In genomic region chr15:20356444-20357138, GRCh38 we compare ENCODE assay signal across 8 cellular contexts.
DNase-seq lines count a peak whose midpoint lies in the region; ATAC-seq, FAIRE-seq and TF ChIP-seq lines count a peak whose summit lies in the region.

No MANE protein-coding gene starts in this region.

- H2BK5ac ChIP-seq in H1 (ENCODE audit: low read depth, low read length) = no peak overlapping the region

- H3K79me2 ChIP-seq in H1 (ENCODE audit: control insufficient read depth in 1 of 2, insufficient read depth in 2 of 2, low read length in 2 of 2) = no peaks in the 10 kb centered on the region

- H3K27me3 ChIP-seq in H1 (replicated peaks in 1 of 4; ENCODE audit: control insufficient read depth in 3 of 4, extremely low read depth in 1 of 4, insufficient read depth in 3 of 4, low read length in 3 of 4) = no peaks in the 10 kb centered on the region
- no peaks in the 10 kb centered on the region for H3K27me3 ChIP-seq in thyroid gland

- no peak overlapping the region for H3K27ac ChIP-seq in H1 (ENCODE audit: low read depth, low read length)
- no peak overlapping the region for H3K27ac ChIP-seq in thyroid gland

- H3K14ac ChIP-seq in H1 (ENCODE audit: insufficient read length) = no peak overlapping the region

- no peak overlapping the region for H3K23ac ChIP-seq in H1 (ENCODE audit: insufficient read length)

- no peak overlapping the region for H3K4me3 Mint-ChIP-seq in activated CD4-positive, alpha-beta T cell treated with anti-CD3 and anti-CD28 coated beads, Interleukin-2, amount 10 ng/mL, durations not matched to agents 7 days and 5 days
- H3K4me3 Mint-ChIP-seq in natural killer cell = peak overlapping the region; percentile 40

- WGBS in H1 (ENCODE audit: extremely low coverage in 1 of 2, insufficient coverage in 1 of 2, insufficient read length in 1 of 2, insufficient replicate concordance in 2 of 2, low coverage in 1 of 2, low lambda C conversion rate in 2 of 2, missing lambda C conversion rate in 1 of 2), 2 experiments = 71% methylated on average over 22 of the region's 27 CpGs; no CpG with 5 or more reads in 1 of the 2 experiments
- WGBS in thyroid gland, 2 donors = 74 to 75% methylated on average over 26 to 27 of the region's 27 CpGs

- peak; percentile 62 to 73 (median 64) for TF ChIP-seq CTCF in H1 (IDR thresholded peaks at IDR 0.05; ENCODE audit: control extremely low read depth in 1 of 3, insufficient read depth in 1 of 3, low read depth in 1 of 3, low read length in 3 of 3)
- peak; percentile 100 for TF ChIP-seq CTCF in natural killer cell (IDR thresholded peaks at IDR 0.05)
- peak; percentile 22 to 84 (median 48) for TF ChIP-seq CTCF in thyroid gland (IDR thresholded peaks at IDR 0.05)

- FAIRE-seq in GM18507 (lab: Jason Lieb, UNC) = peak; percentile 57
- no peak for FAIRE-seq in H1 (lab: Jason Lieb, UNC)

- H2AFZ ChIP-seq in H1 (ENCODE audit: low read length) = no peak overlapping the region

- no peak overlapping the region for H2AK5ac ChIP-seq in H1 (ENCODE audit: low read depth, low read length)

- no peak overlapping the region for H3K4me2 ChIP-seq in H1 (ENCODE audit: insufficient read depth in 1 of 2, low read depth in 2 of 2, low read length in 2 of 2)

- H3K36me3 ChIP-seq in H1 (ENCODE audit: control insufficient read depth in 2 of 4, insufficient read depth in 4 of 4, low read length in 3 of 4) (no peaks in the 10 kb centered on the region), thyroid gland (no peaks in the 10 kb centered on the region)

- intact Hi-C loops in natural killer cell (cut with micrococcal nuclease) (loop anchor here (1.0 to 5.0 kb wide), 3 partner anchors 9 to 1886 kb away; no protein-coding TSS in a partner anchor), thyroid gland (cut with DNase I) (no loop called here)

- no peak overlapping the region for H2BK15ac ChIP-seq in H1 (ENCODE audit: low read length)

- CTCF ChIA-PET in activated CD4-positive, alpha-beta T cell treated with anti-CD3 and anti-CD28 coated beads, Interleukin-2, amount 10 ng/mL, durations not matched to agents 7 days and 5 days (lab: Charles Lee) = interaction anchor here (0.8 to 1.1 kb wide), 5 partner anchors 11 to 1904 kb away, joined by 3 to 6 read pairs (median 4); no protein-coding TSS in a partner anchor
- CTCF ChIA-PET in H1 (lab: Charles Lee; ENCODE audit: partially characterized antibody) = interaction anchor here (1.0 kb wide), 1 partner anchor 16 kb away, joined by 3 read pairs; no protein-coding TSS in a partner anchor

- H2BK12ac ChIP-seq in H1 (ENCODE audit: low read depth, low read length) = no peak overlapping the region

- no peak overlapping the region for H4K91ac ChIP-seq in H1 (replicated peaks; ENCODE audit: insufficient read length, low read length)

- TF ChIP-seq POLR2A in H1 (IDR thresholded peaks at IDR 0.05; ENCODE audit: control extremely low read depth in 1 of 2, low read depth in 2 of 2, low read length in 2 of 2) (no peak), thyroid gland (IDR thresholded peaks at IDR 0.05) (no peak)

- no peak overlapping the region for H3K4ac ChIP-seq in H1 (replicated peaks; ENCODE audit: insufficient read length, low read depth, low read length)

- peaks cover 2% of the 10 kb centered on the region for H3K27me3 Mint-ChIP-seq in activated CD4-positive, alpha-beta T cell treated with anti-CD3 and anti-CD28 coated beads, Interleukin-2, amount 10 ng/mL, durations not matched to agents 7 days and 5 days
- H3K27me3 Mint-ChIP-seq in natural killer cell (ENCODE audit: low read depth in 2 of 2) = peaks cover 0 to 3% of the 10 kb centered on the region in 2 donors

- no peak overlapping the region for H2BK120ac ChIP-seq in H1 (replicated peaks; ENCODE audit: low read depth, low read length)

- ATAC-seq in HG03378 (IDR thresholded peaks at IDR 0.05; ENCODE audit: unreplicated experiment) = peak; percentile 52
- ATAC-seq in natural killer cell = peak; percentile 35 to 68 (median 54)

- no peak overlapping the region for H4K8ac ChIP-seq in H1 (ENCODE audit: extremely low read depth, insufficient read depth, low read length)

- no peak overlapping the region for H4K5ac ChIP-seq in H1 (ENCODE audit: insufficient read length, low read depth, low read length)

- POLR2A ChIA-PET in activated CD4-positive, alpha-beta T cell treated with anti-CD3 and anti-CD28 coated beads, Interleukin-2, amount 10 ng/mL, durations not matched to agents 7 days and 5 days (lab: Charles Lee) = interaction anchor here (0.8 to 1.3 kb wide), 2 partner anchors 1865 to 1867 kb away, joined by 3 to 4 read pairs; no protein-coding TSS in a partner anchor
- POLR2A ChIA-PET in H1 (lab: Charles Lee; ENCODE audit: partially characterized antibody) = no interaction called here

- DNase-seq in GM18507 (ENCODE audit: extremely low spot score, insufficient read length, low read depth) (peak; percentile 57), H1 (ENCODE audit: low read depth in 1 of 2, low spot score in 2 of 2) (peak in 1 of 2 experiments; percentile 90), natural killer cell (peak; percentile 94), thyroid gland (peak in 1 of 2 donors; percentile 43), NCI-H510A treated with DMSO at 0.1 percent for 48 hours (lab: John Stamatoyannopoulos, UW) (no peak)
- peak; percentile 94 for DNase-seq in activated CD4-positive, alpha-beta T cell treated with anti-CD3 and anti-CD28 coated beads, Interleukin-2, amount 10 ng/mL, durations not matched to agents 7 days and 5 days
- DNase-seq in stimulated activated naive CD4-positive, alpha-beta T cell (lab: John Stamatoyannopoulos, UW) = no peak

- H3K23me2 ChIP-seq in H1 (ENCODE audit: low read depth, low read length) = no peaks in the 10 kb centered on the region

- H3K18ac ChIP-seq in H1 (ENCODE audit: extremely low read depth, low read length) = no peak overlapping the region

- H3K4me1 ChIP-seq in H1 (replicated peaks in 1 of 4; ENCODE audit: control insufficient read depth in 3 of 4, insufficient read depth in 4 of 4, low read length in 3 of 4) (no peaks in the 10 kb centered on the region), thyroid gland (no peaks in the 10 kb centered on the region)

- TF ChIP-seq RAD21 in H1 (IDR thresholded peaks at IDR 0.05 in 1 of 2, conservative IDR thresholded peaks at IDR 0.05 in 1 of 2; ENCODE audit: low read depth in 2 of 2, low read length in 2 of 2) = peak; percentile 80 to 86

- H3K4me1 Mint-ChIP-seq in activated CD4-positive, alpha-beta T cell treated with anti-CD3 and anti-CD28 coated beads, Interleukin-2, amount 10 ng/mL, durations not matched to agents 7 days and 5 days = peaks cover 10% of the 10 kb centered on the region
- peaks cover 15 to 18% of the 10 kb centered on the region in 2 donors for H3K4me1 Mint-ChIP-seq in natural killer cell

- no peak overlapping the region for H3K9ac ChIP-seq in H1 (replicated peaks in 1 of 4; ENCODE audit: extremely low read depth in 1 of 4, low read depth in 3 of 4, low read length in 3 of 4)

- H3K4me3 ChIP-seq in H1 (ENCODE audit: extremely low read depth in 1 of 4, insufficient read depth in 2 of 4, low read depth in 3 of 4, low read length in 4 of 4) = 0 out of 8 replicates have a peak overlapping the region, but pooled peaks of 1 of the 4 experiments have one; percentile 26
- H3K4me3 ChIP-seq in thyroid gland (replicated peaks in 1 of 3) = no peak overlapping the region

- no peaks in the 10 kb centered on the region for H3K36me3 Mint-ChIP-seq in activated CD4-positive, alpha-beta T cell treated with anti-CD3 and anti-CD28 coated beads, Interleukin-2, amount 10 ng/mL, durations not matched to agents 7 days and 5 days (ENCODE audit: low read depth)
- H3K36me3 Mint-ChIP-seq in natural killer cell = no peaks in the 10 kb centered on the region

- H3K9me3 Mint-ChIP-seq in activated CD4-positive, alpha-beta T cell treated with anti-CD3 and anti-CD28 coated beads, Interleukin-2, amount 10 ng/mL, durations not matched to agents 7 days and 5 days = no peaks in the 10 kb centered on the region
- no peaks in the 10 kb centered on the region for H3K9me3 Mint-ChIP-seq in natural killer cell

- no peak overlapping the region for H2BK20ac ChIP-seq in H1 (ENCODE audit: low read length)

- no peak for TF ChIP-seq EP300 in H1 (IDR thresholded peaks at IDR 0.05; ENCODE audit: borderline replicate concordance in 1 of 2, low read depth in 2 of 2, low read length in 2 of 2)

- H3K79me1 ChIP-seq in H1 (ENCODE audit: low read depth, low read length) = no peaks in the 10 kb centered on the region

- H4K20me1 ChIP-seq in H1 (replicated peaks in 1 of 2; ENCODE audit: control insufficient read depth in 1 of 2, insufficient read depth in 2 of 2, low read length in 2 of 2) = no peaks in the 10 kb centered on the region

- H3K27ac Mint-ChIP-seq in activated CD4-positive, alpha-beta T cell treated with anti-CD3 and anti-CD28 coated beads, Interleukin-2, amount 10 ng/mL, durations not matched to agents 7 days and 5 days = peak overlapping the region; percentile 81
- H3K27ac Mint-ChIP-seq in natural killer cell = peak overlapping the region in 1 of 2 donors; percentile 81

- H3K9me3 ChIP-seq in H1 (ENCODE audit: insufficient read depth in 2 of 2, low read depth in 1 of 2, low read length in 1 of 2) = peaks cover 23 to 72% of the 10 kb centered on the region in 2 experiments
- H3K9me3 ChIP-seq in thyroid gland = no peaks in the 10 kb centered on the region

- H3K56ac ChIP-seq in H1 (replicated peaks; ENCODE audit: insufficient read length, low read depth, low read length) = no peak overlapping the region

TF ChIP-seq in H1, 55 proteins besides CTCF, POLR2A, EP300 and RAD21 (continues in another document):
- no peak for TF ChIP-seq GABPA (IDR thresholded peaks at IDR 0.05; ENCODE audit: borderline replicate concordance, insufficient read depth, low read length)
- no peak for TF ChIP-seq GTF2F1 (IDR thresholded peaks at IDR 0.05; ENCODE audit: borderline replicate concordance, low read depth, low read length)
- TF ChIP-seq SRF (IDR thresholded peaks at IDR 0.05; ENCODE audit: low read depth, low read length) = no peak
- no peak for TF ChIP-seq CREB1 (IDR thresholded peaks at IDR 0.05)
- TF ChIP-seq CBX5 (IDR thresholded peaks at IDR 0.05; ENCODE audit: low read depth, low read length) = no peak
- TF ChIP-seq CEBPB (IDR thresholded peaks at IDR 0.05; ENCODE audit: low read depth, low read length) = no peak
- TF ChIP-seq ATF2 (IDR thresholded peaks at IDR 0.05; ENCODE audit: low read length) = no peak
- TF ChIP-seq POU5F1 (IDR thresholded peaks at IDR 0.05; ENCODE audit: low read depth, low read length) = no peak
- no peak for TF ChIP-seq PHF8 (conservative IDR thresholded peaks at IDR 0.05; ENCODE audit: low read depth, low read length)

Comparison
In these comparisons a context has a peak if more than half of its experiments do, and no peak if none do; other contexts are left out.
1. DNase-seq: peak in GM18507 (single experiment), activated CD4-positive, alpha-beta T cell treated with anti-CD3 and anti-CD28 coated beads, Interleukin-2, amount 10 ng/mL, durations not matched to agents 7 days and 5 days (single experiment) and natural killer cell (single experiment); none in stimulated activated naive CD4-positive, alpha-beta T cell (0 of 6) and NCI-H510A treated with DMSO at 0.1 percent for 48 hours (single experiment).
2. CTCF ChIP-seq: peak in every context shown above with its lines; median percentile 100 in natural killer cell; 64 in H1; 48 in thyroid gland.